In genomic region chr2:97764559-97765263, GRCh38 we compare ENCODE assay signal across 1 cellular context.
TF ChIP-seq lines count a peak whose summit lies in the region.

No MANE protein-coding gene starts in this region.

TF ChIP-seq in HepG2, 621 proteins besides CTCF, POLR2A, EP300 and RAD21 (continued from another document):
- TF ChIP-seq PAXIP1 (CRISPR knock-in tag; conservative IDR thresholded peaks at IDR 0.05) (no peak), HINFP (CRISPR knock-in tag; IDR thresholded peaks at IDR 0.05; ENCODE audit: low read depth) (no peak), GTF2F1 (IDR thresholded peaks at IDR 0.05; ENCODE audit: low read length) (no peak), AFF4 (CRISPR knock-in tag; IDR thresholded peaks at IDR 0.05) (no peak)
